7 cellular contexts compared by ENCODE assay signal in genomic region chr3:69212411-69213160, GRCh38.
A peak's percentile ranks its signal among the peaks of the same experiment; 100 is the strongest.
DNase-seq lines count a peak whose midpoint lies in the region; ATAC-seq lines count a peak whose summit lies in the region.

No MANE protein-coding gene starts in this region.

- WGBS in neuronal stem cell (ENCODE audit: extremely low coverage in 2 of 2, insufficient read length in 2 of 2, insufficient replicate concordance in 1 of 2), 2 donors = no CpG with 5 or more reads among the region's 3 CpGs

- no peak overlapping the region for H3K4me3 Mint-ChIP-seq in T-helper 17 cell

- no peak overlapping the region for H2BK15ac ChIP-seq in neuronal stem cell (ENCODE audit: low read length)

- no peak overlapping the region for H3K18ac ChIP-seq in neuronal stem cell (ENCODE audit: low read length)

- H3K23ac ChIP-seq in neuronal stem cell (ENCODE audit: low read depth, low read length, poor library complexity) = no peak overlapping the region

- H2BK5ac ChIP-seq in neuronal stem cell (ENCODE audit: low read length) = no peak overlapping the region

- H3K4me3 ChIP-seq in neuronal stem cell (ENCODE audit: low read length in 2 of 2) = no peak overlapping the region

- H2AK5ac ChIP-seq in neuronal stem cell (ENCODE audit: low read depth, low read length) = no peak overlapping the region

- no peak overlapping the region for H3K4me2 ChIP-seq in neuronal stem cell (ENCODE audit: insufficient read depth, low read length, poor library complexity, severe bottlenecking)

- no peak overlapping the region for H3K4ac ChIP-seq in neuronal stem cell (ENCODE audit: low read length)

- H3K9ac ChIP-seq in neuronal stem cell (ENCODE audit: low read depth, low read length, poor library complexity) = no peak overlapping the region

- peaks cover 2% of the 10 kb centered on the region for H3K4me1 Mint-ChIP-seq in T-helper 17 cell

- no peaks in the 10 kb centered on the region for H3K79me1 ChIP-seq in neuronal stem cell (ENCODE audit: low read depth, low read length)

- H3K27me3 Mint-ChIP-seq in T-helper 17 cell = no peaks in the 10 kb centered on the region

- H2BK120ac ChIP-seq in neuronal stem cell (ENCODE audit: low read depth, low read length) = no peak overlapping the region

- no peak overlapping the region for H3K27ac ChIP-seq in neuronal stem cell (replicated peaks; ENCODE audit: low read length)

- no peak overlapping the region for H3K14ac ChIP-seq in neuronal stem cell (ENCODE audit: low read length)

- no peak overlapping the region for H4K8ac ChIP-seq in neuronal stem cell (ENCODE audit: low read depth, low read length)

- DNase-seq in T-helper 17 cell (no peak), iris pigment epithelial cell (ENCODE audit: low read depth) (peak; percentile 93), neuronal stem cell (ENCODE audit: low spot score) (no peak), NCI-H1048 (lab: John Stamatoyannopoulos, UW) (no peak)
- no peak for DNase-seq in stimulated activated CD4-positive, alpha-beta T cell treated with anti-CD3 and anti-CD28 coated beads, Interleukin-2, amount 100 ng/mL, for 48 hours

- H2BK12ac ChIP-seq in neuronal stem cell (ENCODE audit: low read length) = no peak overlapping the region

- H3K9me3 ChIP-seq in T-helper 17 cell (ENCODE audit: control insufficient read depth, low read length, poor library complexity, severe bottlenecking) (no peaks in the 10 kb centered on the region), neuronal stem cell (replicated peaks in 1 of 2; ENCODE audit: control insufficient read depth in 2 of 2, insufficient read depth in 1 of 2, low read depth in 1 of 2, low read length in 2 of 2) (no peaks in the 10 kb centered on the region)

- H4K91ac ChIP-seq in neuronal stem cell (ENCODE audit: low read depth, low read length, poor library complexity) = no peak overlapping the region

- H3K36me3 Mint-ChIP-seq in T-helper 17 cell (ENCODE audit: low read depth) = no peaks in the 10 kb centered on the region

- no peak overlapping the region for H2AFZ ChIP-seq in neuronal stem cell (ENCODE audit: low read length)

- no peak overlapping the region for H3K27ac Mint-ChIP-seq in T-helper 17 cell

- peak; percentile 85 for ATAC-seq in GM19043 (IDR thresholded peaks at IDR 0.05; ENCODE audit: low read depth, unreplicated experiment)
- ATAC-seq in HG03095 (IDR thresholded peaks at IDR 0.05; ENCODE audit: unreplicated experiment) = peak; percentile 80
- ATAC-seq in T-helper 17 cell = peak; percentile 30

- no peaks in the 10 kb centered on the region for H3K27me3 ChIP-seq in neuronal stem cell (ENCODE audit: control insufficient read depth in 3 of 3, insufficient read depth in 3 of 3, low read depth in 1 of 3, low read length in 3 of 3)

- H3K4me1 ChIP-seq in neuronal stem cell (ENCODE audit: control insufficient read depth in 2 of 2, insufficient read depth in 1 of 2, low read depth in 1 of 2, low read length in 2 of 2) = no peaks in the 10 kb centered on the region

- peaks cover 0 to 9% of the 10 kb centered on the region in 2 donors for H3K36me3 ChIP-seq in neuronal stem cell (replicated peaks in 1 of 2; ENCODE audit: control insufficient read depth in 2 of 2, insufficient read depth in 2 of 2, low read length in 2 of 2)

Comparison
In these comparisons a context has a peak if more than half of its experiments do, and no peak if none do; other contexts are left out.
1. ATAC-seq: peak in every context shown above with its lines; median percentile 85 in GM19043; 80 in HG03095; 30 in T-helper 17 cell.